9 cellular contexts compared by ENCODE assay signal in genomic region chr1:197911172-197911856, GRCh38. TPM values are rescaled to one million over a fixed set of nuclear protein-coding genes. Genes with fewer than 3 reads are reported as not detected.
DNase-seq lines count a peak whose midpoint lies in the region; ATAC-seq and TF ChIP-seq lines count a peak whose summit lies in the region.
"Had no signal": no experiment of that assay in that cellular context is flagged by ENCODE, and none has a peak within 500 bp of the region (broad histone marks: within the 10 kb centered on the region; RNA-seq: fewer than 3 reads in every experiment).

No MANE protein-coding gene starts in this region.

- peaks cover 100% of the 10 kb centered on the region for H3K27me3 Mint-ChIP-seq in endodermal cell (ENCODE audit: insufficient read depth)
- H3K27me3 Mint-ChIP-seq in stimulated activated memory B cell treated with anti-CD40 and anti-IgM and Interleukin-4, amounts not matched to agents 10 μg/mL and 1 μg/mL and 100 μg/mL, for 72 hours: peaks cover 96% of the 10 kb centered on the region

- no peak overlapping the region for H3K27ac ChIP-seq in endodermal cell (ENCODE audit: low read depth, low read length)
- H3K27ac ChIP-seq: Peyer's patch had no signal

- no peaks in the 10 kb centered on the region for H3K36me3 Mint-ChIP-seq in endodermal cell (ENCODE audit: low read depth)
- H3K36me3 Mint-ChIP-seq in stimulated activated memory B cell treated with anti-CD40 and anti-IgM and Interleukin-4, amounts not matched to agents 10 μg/mL and 1 μg/mL and 100 μg/mL, for 72 hours: peaks cover 5% of the 10 kb centered on the region

- H3K36me3 ChIP-seq in NT2/D1 (ENCODE audit: insufficient read depth, insufficient read length, low read length) (no peaks in the 10 kb centered on the region), endodermal cell (ENCODE audit: control insufficient read depth, insufficient read depth, low read length) (no peaks in the 10 kb centered on the region)
- H3K36me3 ChIP-seq: Peyer's patch had no signal

- H3K4me1 Mint-ChIP-seq in endodermal cell: peaks cover 46% of the 10 kb centered on the region
- H3K4me1 Mint-ChIP-seq in stimulated activated memory B cell treated with anti-CD40 and anti-IgM and Interleukin-4, amounts not matched to agents 10 μg/mL and 1 μg/mL and 100 μg/mL, for 72 hours: peaks cover 64% of the 10 kb centered on the region

- H3K4me1 ChIP-seq in NT2/D1 (ENCODE audit: insufficient read depth, insufficient read length): peaks cover 22% of the 10 kb centered on the region
- peaks cover 6% of the 10 kb centered on the region for H3K4me1 ChIP-seq in endodermal cell (ENCODE audit: control insufficient read depth, insufficient read depth, low read length)

- no peak for ATAC-seq in stimulated activated memory B cell treated with anti-CD40 and anti-IgM and Interleukin-4, amounts not matched to agents 10 μg/mL and 1 μg/mL and 100 μg/mL, for 72 hours
- ATAC-seq in GM21619 (IDR thresholded peaks at IDR 0.05; ENCODE audit: unreplicated experiment): no peak
- no peak for ATAC-seq in HG02885 (IDR thresholded peaks at IDR 0.05; ENCODE audit: poor library complexity, unreplicated experiment)

- H3K4me3 Mint-ChIP-seq in endodermal cell: peak overlapping the region; percentile 44
- H3K4me3 Mint-ChIP-seq in stimulated activated memory B cell treated with anti-CD40 and anti-IgM and Interleukin-4, amounts not matched to agents 10 μg/mL and 1 μg/mL and 100 μg/mL, for 72 hours: peak overlapping the region; percentile 82

- TF ChIP-seq CTCF in endodermal cell (conservative IDR thresholded peaks at IDR 0.05): no peak

- H3K4me3 ChIP-seq in NT2/D1 (ENCODE audit: insufficient read length, low read depth) (peak overlapping the region; percentile 22), endodermal cell (ENCODE audit: low read length) (peak overlapping the region; percentile 74)

- H3K27me3 ChIP-seq in NT2/D1 (ENCODE audit: insufficient read depth, insufficient read length) (peaks cover 100% of the 10 kb centered on the region), endodermal cell (ENCODE audit: control insufficient read depth, insufficient read depth, low read length, poor library complexity, severe bottlenecking) (peaks cover 100% of the 10 kb centered on the region)

- WGBS in endodermal cell (ENCODE audit: insufficient coverage in 1 of 2, insufficient read length in 1 of 2), 2 experiments: 0% methylated on average over 9 to 43 of the region's 43 CpGs

- H3K9ac ChIP-seq in NT2/D1 (ENCODE audit: insufficient read length, low read depth) (peak overlapping the region; percentile 46), endodermal cell (ENCODE audit: extremely low read depth, low read length, poor library complexity, severe bottlenecking) (no peak overlapping the region)

- no peaks in the 10 kb centered on the region for H3K9me3 Mint-ChIP-seq in endodermal cell
- no peaks in the 10 kb centered on the region for H3K9me3 Mint-ChIP-seq in stimulated activated memory B cell treated with anti-CD40 and anti-IgM and Interleukin-4, amounts not matched to agents 10 μg/mL and 1 μg/mL and 100 μg/mL, for 72 hours

- H3K9me3 ChIP-seq in NT2/D1 (ENCODE audit: insufficient read depth, low read length) (peaks cover 11% of the 10 kb centered on the region), endodermal cell (ENCODE audit: control insufficient read depth, low read length) (no peaks in the 10 kb centered on the region)
- H3K9me3 ChIP-seq: Peyer's patch had no signal

- no peak overlapping the region for H3K27ac Mint-ChIP-seq in endodermal cell
- peak overlapping the region; percentile 29 for H3K27ac Mint-ChIP-seq in stimulated activated memory B cell treated with anti-CD40 and anti-IgM and Interleukin-4, amounts not matched to agents 10 μg/mL and 1 μg/mL and 100 μg/mL, for 72 hours

- peak; percentile 46 for DNase-seq in activated T-cell treated with anti-CD3 and anti-CD28 coated beads, Interleukin-2, amount 50 U/mL, for 1 hour
- DNase-seq in activated T-cell treated with anti-CD3 and anti-CD28 coated beads for 4 hours (no peak), NT2/D1 (ENCODE audit: low read depth, low spot score) (no peak), endodermal cell (peak; percentile 85), NCI-H2029 treated with DMSO at 0.1 percent for 48 hours (lab: John Stamatoyannopoulos, UW) (no peak)

RNA-seq across cellular contexts. Expression of gene LHX9, which starts 5.9 kb away (rescaled TPM):
- not detected for total RNA-seq in endodermal cell
- polyA plus RNA-seq in endodermal cell (2013, experiment 1 of 2): 7.5 TPM
- 6.1 TPM for polyA plus RNA-seq in endodermal cell (2013, experiment 2 of 2)
- total RNA-seq: Peyer's patch had no signal

RNA-seq across cellular contexts. Expression of gene C1orf53, which starts 8.9 kb away (rescaled TPM):
- 1 to 10 TPM; 1.7 to 3.5 TPM for total RNA-seq in endodermal cell
- polyA plus RNA-seq in endodermal cell (2013, experiment 1 of 2): 2.4 TPM
- 3.4 TPM for polyA plus RNA-seq in endodermal cell (2013, experiment 2 of 2)

Comparison
In these comparisons a context has a peak if more than half of its experiments do, and no peak if none do; other contexts are left out.
1. DNase-seq: peak in activated T-cell treated with anti-CD3 and anti-CD28 coated beads, Interleukin-2, amount 50 U/mL, for 1 hour (single experiment) and endodermal cell (single experiment); none in activated T-cell treated with anti-CD3 and anti-CD28 coated beads for 4 hours (single experiment), NT2/D1 (single experiment) and NCI-H2029 treated with DMSO at 0.1 percent for 48 hours (single experiment).